In the genomic region with DNA sequence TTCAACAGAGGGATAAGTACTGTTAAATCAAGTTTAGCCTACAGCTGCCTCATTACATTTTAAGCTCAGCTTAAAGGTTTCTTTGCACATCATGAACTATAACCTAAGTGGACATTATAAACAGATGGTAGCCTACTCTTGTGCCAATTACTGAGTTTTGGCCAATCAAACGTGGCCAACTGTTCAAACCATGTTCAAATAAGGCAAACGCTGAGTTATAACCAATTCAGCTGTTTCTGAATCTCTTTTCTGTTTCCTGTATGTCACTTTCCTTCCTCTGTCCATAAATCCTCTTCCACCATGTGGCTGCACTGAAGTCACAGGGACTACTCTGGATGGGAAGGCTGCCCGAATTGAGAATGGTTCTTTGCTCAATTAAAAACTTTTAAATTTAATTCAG, we compare ENCODE assay signal across 21 cellular contexts.
"Had no signal": no experiment of that assay in that cellular context is flagged by ENCODE, and none has a peak within 500 bp of the region (broad histone marks: within the 10 kb centered on the region; RNA-seq: fewer than 3 reads in every experiment).

No MANE protein-coding gene starts in this region.

- H3K27me3 ChIP-seq: esophagus squamous epithelium, sigmoid colon, upper lobe of left lung had no signal

- H3K9ac ChIP-seq: parathyroid adenoma had no signal

- DNase-seq: activated CD4-positive, alpha-beta T cell treated with anti-CD3 and anti-CD28 coated beads, Interleukin-2, amount 10 ng/mL, durations not matched to agents 24 days and 14 days; activated CD8-positive, alpha-beta T cell treated with anti-CD3 and anti-CD28 coated beads for 36 hours; activated naive CD4-positive, alpha-beta T cell; activated naive CD8-positive, alpha-beta T cell treated with anti-CD3 and anti-CD28 coated beads for 36 hours; activated T-cell treated with anti-CD3 and anti-CD28 coated beads, Interleukin-2, amount 50 U/mL, for 1 hour; amniotic stem cell; effector memory CD4-positive, alpha-beta T cell; esophagus squamous epithelium; foreskin fibroblast; hippocampal formation; left colon; lower lobe of right lung; midbrain; sigmoid colon; spleen; stimulated activated naive B cell treated with anti-CD40 and anti-IgM and Interleukin-4, amounts not matched to agents 10 μg/mL and 1 μg/mL and 100 μg/mL, for 72 hours; upper lobe of left lung had no signal

- H3K4me3 ChIP-seq: esophagus squamous epithelium, lower lobe of right lung, sigmoid colon, spleen, thoracic aorta, upper lobe of left lung had no signal

- H3K9me3 ChIP-seq: esophagus squamous epithelium, lower lobe of right lung, sigmoid colon, spleen, thoracic aorta, upper lobe of left lung had no signal

- H3K36me3 ChIP-seq: esophagus squamous epithelium, sigmoid colon, spleen, thoracic aorta had no signal

- H3K4me1 ChIP-seq: esophagus squamous epithelium, lower lobe of right lung, parathyroid adenoma, sigmoid colon, spleen, upper lobe of left lung had no signal

- H2AFZ ChIP-seq: parathyroid adenoma had no signal

- FAIRE-seq: islet of Langerhans had no signal

- H3K27ac ChIP-seq: esophagus squamous epithelium, lower lobe of right lung, parathyroid adenoma, sigmoid colon, spleen, thoracic aorta, upper lobe of left lung had no signal

- ATAC-seq: activated CD8-positive, alpha-beta T cell treated with anti-CD3 and anti-CD28 coated beads for 36 hours; activated T-helper 17 cell treated with anti-CD3 and anti-CD28 coated beads, Interleukin-2, amount 50 U/mL, for 72 hours; left colon; lower lobe of right lung; stimulated activated naive B cell treated with anti-CD40 and anti-IgM and Interleukin-4, amounts not matched to agents 10 μg/mL and 1 μg/mL and 100 μg/mL, for 72 hours had no signal

- H3K79me2 ChIP-seq: parathyroid adenoma had no signal
